ENCODE assay signal across 10 cellular contexts in genomic region chr10:14405076-14406065, GRCh38.
DNase-seq lines count a peak whose midpoint lies in the region; ATAC-seq and TF ChIP-seq lines count a peak whose summit lies in the region.
"Had no signal": no experiment of that assay in that cellular context is flagged by ENCODE, and none has a peak within 500 bp of the region (broad histone marks: within the 10 kb centered on the region; RNA-seq: fewer than 3 reads in every experiment).

No MANE protein-coding gene starts in this region.

- in situ Hi-C loops in GM13977 (cut with MboI; ENCODE audit: low pct_unique_long_range_greater_than_20kb, low sequenced_read_pairs, unreplicated experiment): no loop called here

- TF ChIP-seq CTCF in chondrocyte (IDR thresholded peaks at IDR 0.05): no peak
- no peak for TF ChIP-seq CTCF in mesothelial cell of epicardium (IDR thresholded peaks at IDR 0.05; ENCODE audit: unreplicated experiment)
- no peak for TF ChIP-seq CTCF in GM13977 (IDR thresholded peaks at IDR 0.05; ENCODE audit: extremely low read depth, insufficient read depth, missing control alignments)

- peaks cover 66% of the 10 kb centered on the region for H3K4me1 Mint-ChIP-seq in chondrocyte (ENCODE audit: low read depth)
- H3K4me1 Mint-ChIP-seq in mesothelial cell of epicardium: peaks cover 41% of the 10 kb centered on the region

- peak; percentile 65 for DNase-seq in AG08395 (ENCODE audit: low spot score)
- peak; percentile 95 for DNase-seq in M059J (ENCODE audit: low read depth)
- no peak for DNase-seq in chondrocyte (ENCODE audit: low spot score)
- DNase-seq in mesothelial cell of epicardium (ENCODE audit: low spot score in 2 of 2, unreplicated experiment in 2 of 2): no peak
- no peak for DNase-seq in left lobe of liver (ENCODE audit: low spot score)
- no peak for DNase-seq in GM13977 (ENCODE audit: low spot score)
- DNase-seq in GF-D8 (lab: John Stamatoyannopoulos, UW): no peak
- DNase-seq: activated CD4-positive, alpha-beta T cell treated with anti-CD3 and anti-CD28 coated beads, Interleukin-2, amount 50 U/mL, for 48 hours; CD4-positive, alpha-beta memory T cell had no signal

- H3K4me3 Mint-ChIP-seq in chondrocyte (ENCODE audit: unreplicated experiment): peak overlapping the region; percentile 52
- no peak overlapping the region for H3K4me3 Mint-ChIP-seq in mesothelial cell of epicardium
- H3K4me3 Mint-ChIP-seq: CD4-positive, alpha-beta memory T cell had no signal

- peaks cover 9% of the 10 kb centered on the region for H3K9me3 Mint-ChIP-seq in chondrocyte (ENCODE audit: low read depth)
- H3K9me3 Mint-ChIP-seq in mesothelial cell of epicardium: no peaks in the 10 kb centered on the region

- H3K27me3 Mint-ChIP-seq in chondrocyte (ENCODE audit: low read depth): no peaks in the 10 kb centered on the region
- H3K27me3 Mint-ChIP-seq in mesothelial cell of epicardium (ENCODE audit: low read depth): no peaks in the 10 kb centered on the region

- peaks cover 3% of the 10 kb centered on the region for H3K36me3 Mint-ChIP-seq in chondrocyte (ENCODE audit: low read depth)
- no peaks in the 10 kb centered on the region for H3K36me3 Mint-ChIP-seq in mesothelial cell of epicardium
- H3K36me3 Mint-ChIP-seq: CD4-positive, alpha-beta memory T cell had no signal

- peak overlapping the region; percentile 99 for H3K27ac Mint-ChIP-seq in chondrocyte (ENCODE audit: unreplicated experiment)
- peak overlapping the region; percentile 98 for H3K27ac Mint-ChIP-seq in mesothelial cell of epicardium
- H3K27ac Mint-ChIP-seq: CD4-positive, alpha-beta memory T cell had no signal

- ATAC-seq in left lobe of liver: no peak
- no peak for ATAC-seq in esophagus mucosa

Comparison
In these comparisons a context has a peak if more than half of its experiments do, and no peak if none do; other contexts are left out.
1. DNase-seq: peak in AG08395 (single experiment) and M059J (single experiment); none in chondrocyte (single experiment), mesothelial cell of epicardium (0 of 2), left lobe of liver (single experiment), GM13977 (single experiment) and GF-D8 (single experiment).